Comparison of ENCODE assay signal across 12 cellular contexts in the genomic region with DNA sequence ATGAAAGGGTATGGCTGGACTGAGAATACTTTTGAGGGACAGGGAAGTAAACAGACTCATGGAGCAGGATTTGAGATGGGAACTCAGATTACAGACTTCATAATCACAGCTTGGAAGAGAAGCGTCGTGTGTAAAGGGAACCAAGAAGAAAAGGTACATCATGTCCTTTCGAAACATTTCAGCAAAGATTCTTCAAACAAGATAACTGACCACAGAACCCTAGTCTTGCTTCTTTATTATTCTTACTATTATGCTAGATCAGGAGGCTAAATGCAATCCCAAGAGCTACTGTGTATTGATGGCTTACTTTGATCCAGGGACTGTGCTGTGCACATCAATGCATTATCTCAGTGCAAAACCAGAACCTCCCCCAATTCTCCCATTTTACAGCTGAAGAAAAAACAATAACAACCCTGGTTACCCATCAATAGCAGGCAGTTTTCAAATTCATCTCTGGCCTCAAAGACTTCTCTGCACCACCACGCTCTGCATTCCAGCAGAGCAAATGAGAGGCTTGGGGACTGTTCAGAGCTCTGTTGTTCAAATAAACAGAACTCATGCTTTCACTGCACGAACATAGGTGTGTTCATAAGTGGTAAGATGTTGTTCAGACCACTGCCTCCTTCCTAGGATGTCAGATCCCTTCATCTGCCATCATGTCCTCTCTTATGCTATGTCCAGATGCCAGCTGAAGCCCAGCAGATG.
"Had no signal": no experiment of that assay in that cellular context is flagged by ENCODE, and none has a peak within 500 bp of the region (broad histone marks: within the 10 kb centered on the region; RNA-seq: fewer than 3 reads in every experiment).

No MANE protein-coding gene starts in this region.

- H3K4me1 ChIP-seq: uterus had no signal

- DNase-seq: activated CD4-positive, alpha-beta T cell treated with anti-CD3 and anti-CD28 coated beads, Interleukin-2, amount 50 U/mL, for 48 hours; activated naive CD4-positive, alpha-beta T cell treated with anti-CD3 and anti-CD28 coated beads for 36 hours; activated naive CD8-positive, alpha-beta T cell treated with anti-CD3 and anti-CD28 coated beads, Interleukin-2, amount 50 U/mL, for 24 hours; activated T-cell treated with anti-CD3 and anti-CD28 coated beads, Interleukin-2, amount 50 U/mL, for 1 hour; hypothalamus; kidney glomerular epithelial cell; ovary; stimulated activated CD4-positive, alpha-beta T cell treated with anti-CD3 and anti-CD28 coated beads, Interleukin-2, amount 100 ng/mL, for 48 hours; thyroid gland; uterus had no signal

- H2AFZ ChIP-seq: neural progenitor cell had no signal

- H3K36me3 ChIP-seq: neural progenitor cell, ovary, thyroid gland, uterus had no signal

- H3K27ac ChIP-seq: neural progenitor cell, ovary, uterus had no signal

- H3K9me3 ChIP-seq: ovary, thyroid gland, uterus had no signal

- H3K4me3 ChIP-seq: neural progenitor cell, ovary, thyroid gland, uterus had no signal

- ATAC-seq: activated naive CD8-positive, alpha-beta T cell treated with anti-CD3 and anti-CD28 coated beads, Interleukin-2, amount 50 U/mL, for 24 hours; stimulated activated memory B cell treated with anti-CD40 and anti-IgM and Interleukin-4, amounts not matched to agents 10 μg/mL and 1 μg/mL and 100 μg/mL, for 72 hours had no signal

- H3K4me2 ChIP-seq: neural progenitor cell had no signal

- H3K9ac ChIP-seq: neural progenitor cell had no signal

- H3K27me3 ChIP-seq: neural progenitor cell, ovary, thyroid gland, uterus had no signal
